Comparison of ENCODE assay signal across 8 cellular contexts in the genomic region with DNA sequence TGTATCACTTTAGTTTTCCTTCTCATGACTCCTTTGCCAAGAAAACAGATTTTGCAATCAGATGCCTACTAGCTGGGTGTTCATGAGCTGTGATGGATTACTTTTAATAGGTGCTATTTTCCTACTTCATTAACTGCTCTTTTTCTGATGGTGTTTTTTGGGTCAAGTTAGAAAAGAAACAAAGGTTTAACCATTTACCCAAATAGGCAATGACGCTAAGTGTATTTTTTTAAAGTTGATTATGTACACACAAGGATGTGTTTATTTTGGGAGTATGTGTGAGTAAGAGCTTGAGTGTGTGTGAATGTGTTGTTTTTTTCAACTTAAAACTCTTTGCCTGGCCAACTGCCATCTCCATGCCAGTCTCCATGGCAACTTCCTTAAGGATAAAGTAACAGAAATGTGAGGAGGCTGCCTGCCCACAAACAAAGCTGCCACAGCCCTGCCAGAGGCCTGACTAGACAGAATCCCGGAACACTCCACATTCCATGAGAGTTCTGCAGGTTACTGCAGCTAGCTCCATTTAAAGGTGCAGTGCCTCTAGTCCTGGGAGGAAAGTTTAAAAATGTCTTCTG.
A peak's percentile ranks its signal among the peaks of the same experiment; 100 is the strongest.
DNase-seq lines count a peak whose midpoint lies in the region; ATAC-seq and TF ChIP-seq lines count a peak whose summit lies in the region.

No MANE protein-coding gene starts in this region.

- ATAC-seq in upper lobe of right lung: peak; percentile 100
- no peak for ATAC-seq in GM18861 (IDR thresholded peaks at IDR 0.05; ENCODE audit: unreplicated experiment)
- ATAC-seq in GM21576 (IDR thresholded peaks at IDR 0.05; ENCODE audit: unreplicated experiment): no peak

- no peaks in the 10 kb centered on the region for H3K36me3 ChIP-seq in kidney epithelial cell (ENCODE audit: control insufficient read depth, insufficient read depth, low read length)
- H3K36me3 ChIP-seq in upper lobe of right lung: no peaks in the 10 kb centered on the region

- in situ Hi-C loops in Caki2 (cut with HindIII; ENCODE audit: low pct_unique_long_range_greater_than_20kb, low sequenced_read_pairs): no loop called here

- no peak overlapping the region for H3K27ac ChIP-seq in upper lobe of right lung

- DNase-seq in Caki2 (ENCODE audit: low read depth) (peak; percentile 99), NCI-H2171 (lab: John Stamatoyannopoulos, UW) (peak; percentile 74), cardiac fibroblast (ENCODE audit: low read depth in 2 of 2) (peak; percentile 98 to 99), kidney epithelial cell (ENCODE audit: low read depth) (peak; percentile 100), upper lobe of right lung (peak; percentile 86)
- DNase-seq in effector CD4-positive, alpha-beta T cell: no peak

- H3K4me1 ChIP-seq in upper lobe of right lung: peaks cover 7% of the 10 kb centered on the region

- intact Hi-C loops in upper lobe of right lung (cut with DNase I): no loop called here

- H3K9me3 ChIP-seq in upper lobe of right lung: no peaks in the 10 kb centered on the region

- H3K4me3 ChIP-seq in cardiac fibroblast (replicated peaks in 1 of 2; ENCODE audit: low read depth in 2 of 2, low read length in 2 of 2) (no peak overlapping the region), kidney epithelial cell (ENCODE audit: low read depth, low read length) (no peak overlapping the region), upper lobe of right lung (no peak overlapping the region)

- TF ChIP-seq CTCF in cardiac fibroblast (IDR thresholded peaks at IDR 0.05; ENCODE audit: low read depth, low read length) (no peak), kidney epithelial cell (IDR thresholded peaks at IDR 0.05; ENCODE audit: insufficient read depth, low read length, poor library complexity, severe bottlenecking) (no peak), upper lobe of right lung (IDR thresholded peaks at IDR 0.05) (no peak)

- H3K27me3 ChIP-seq in kidney epithelial cell (ENCODE audit: control insufficient read depth, insufficient read depth, low read length): no peaks in the 10 kb centered on the region
- no peaks in the 10 kb centered on the region for H3K27me3 ChIP-seq in upper lobe of right lung
